In genomic region chr4:40197879-40198689, GRCh38 we compare ENCODE assay signal across 1 cellular context.
TF ChIP-seq lines count a peak whose summit lies in the region.

No MANE protein-coding gene starts in this region.

TF ChIP-seq in K562, 482 proteins besides CTCF, POLR2A, EP300 and RAD21 (continued from another document and continues in another):
- no peak for TF ChIP-seq HES1 (IDR thresholded peaks at IDR 0.05; ENCODE audit: low read depth)
- TF ChIP-seq NFRKB (IDR thresholded peaks at IDR 0.05; ENCODE audit: low read depth): 0 out of 2 replicates have a peak, but pooled peaks have one; percentile 57
- peak; percentile 53; the same call in 1 of the 2 replicates for TF ChIP-seq GATA2 (CRISPR knock-in tag; IDR thresholded peaks at IDR 0.05)
- peak; percentile 81 for TF ChIP-seq CBFA2T3 (IDR thresholded peaks at IDR 0.05)
- TF ChIP-seq CCNT2 (IDR thresholded peaks at IDR 0.05; ENCODE audit: borderline replicate concordance, extremely low read depth, insufficient read length, low read depth, low read length): peak; percentile 83
- no peak for TF ChIP-seq ZBTB17 (CRISPR knock-in tag; IDR thresholded peaks at IDR 0.05)
- no peak for TF ChIP-seq ZNF407 (IDR thresholded peaks at IDR 0.05; ENCODE audit: low read depth)
- no peak for TF ChIP-seq ZNF785 (CRISPR knock-in tag; IDR thresholded peaks at IDR 0.05)
- TF ChIP-seq ZNF780A (CRISPR knock-in tag; IDR thresholded peaks at IDR 0.05): no peak
- peak; percentile 36; the same call in 1 of the 2 replicates for TF ChIP-seq CBFA2T2 (conservative IDR thresholded peaks at IDR 0.05)
- no peak for TF ChIP-seq KAT2B (IDR thresholded peaks at IDR 0.05; ENCODE audit: low read depth, low read length)
- no peak for TF ChIP-seq YBX1 (IDR thresholded peaks at IDR 0.05)
- TF ChIP-seq NCOR1 (IDR thresholded peaks at IDR 0.05): peak; percentile 61
- 0 out of 4 replicates have a peak, but pooled peaks of 1 of the 2 experiments have one; percentile 36 for TF ChIP-seq ZNF639 (CRISPR knock-in tag; conservative IDR thresholded peaks at IDR 0.05 in 1 of 2, IDR thresholded peaks at IDR 0.05 in 1 of 2)
- peak; percentile 62 for TF ChIP-seq MEIS2 (IDR thresholded peaks at IDR 0.05; ENCODE audit: partially characterized antibody)
- no peak for TF ChIP-seq ZC3H8 (IDR thresholded peaks at IDR 0.05)
- peak; percentile 82; the same call in 1 of the 2 replicates for TF ChIP-seq NBN (IDR thresholded peaks at IDR 0.05; ENCODE audit: low read depth)
- TF ChIP-seq ATF1 (CRISPR knock-in tag; IDR thresholded peaks at IDR 0.05): no peak
- peak; percentile 46 for TF ChIP-seq ATF1 (tag; IDR thresholded peaks at IDR 0.05)
- no peak for TF ChIP-seq NR0B1 (IDR thresholded peaks at IDR 0.05; ENCODE audit: partially characterized antibody)
- TF ChIP-seq MECOM (CRISPR knock-in tag; IDR thresholded peaks at IDR 0.05): peak; percentile 92
- TF ChIP-seq PML (IDR thresholded peaks at IDR 0.05; ENCODE audit: low read length): 0 out of 2 replicates have a peak, but pooled peaks have one; percentile 18
- TF ChIP-seq UBTF (IDR thresholded peaks at IDR 0.05; ENCODE audit: borderline replicate concordance in 1 of 2, low read depth in 2 of 2, low read length in 2 of 2): no peak
- no peak for TF ChIP-seq ZNF24 (IDR thresholded peaks at IDR 0.05)
- peak; percentile 82 to 87 for TF ChIP-seq AFF1 (IDR thresholded peaks at IDR 0.05; ENCODE audit: low read depth in 1 of 2, partially characterized antibody in 2 of 2)
- peak in 1 of 2 experiments; percentile 47; a peak in 2 of 4 replicates for TF ChIP-seq FOXK2 (conservative IDR thresholded peaks at IDR 0.05 in 1 of 2, IDR thresholded peaks at IDR 0.05 in 1 of 2; ENCODE audit: low read depth in 2 of 2)
- no peak for TF ChIP-seq ZNF347 (CRISPR knock-in tag; IDR thresholded peaks at IDR 0.05; ENCODE audit: low read depth)
- no peak for TF ChIP-seq ZNF280B (CRISPR knock-in tag; IDR thresholded peaks at IDR 0.05)
- no peak for TF ChIP-seq SRSF9 (IDR thresholded peaks at IDR 0.05; ENCODE audit: borderline replicate concordance, low read depth, low read length)
- peak; percentile 42; the same call in 1 of the 2 replicates for TF ChIP-seq MBD2 (IDR thresholded peaks at IDR 0.05; ENCODE audit: borderline replicate concordance, low read depth)
- peak; percentile 96 for TF ChIP-seq ZEB2 (IDR thresholded peaks at IDR 0.05)
- 0 out of 2 replicates have a peak, but pooled peaks have one; percentile 42 for TF ChIP-seq TFAP4 (CRISPR knock-in tag; IDR thresholded peaks at IDR 0.05; ENCODE audit: borderline replicate concordance)
- peak; percentile 69 for TF ChIP-seq ZBTB2 (IDR thresholded peaks at IDR 0.05)
- peak in 1 of 2 experiments; percentile 25; a peak in 2 of 4 replicates for TF ChIP-seq MAZ (CRISPR knock-in tag; conservative IDR thresholded peaks at IDR 0.05 in 1 of 2, IDR thresholded peaks at IDR 0.05 in 1 of 2)
- TF ChIP-seq HDAC1 (IDR thresholded peaks at IDR 0.05): peak in 1 of 2 experiments; percentile 73; a peak in 2 of 4 replicates
- peak; percentile 27; the same call in 1 of the 2 replicates for TF ChIP-seq BHLHE40 (IDR thresholded peaks at IDR 0.05; ENCODE audit: low read length)
- TF ChIP-seq ZFP30 (CRISPR knock-in tag; IDR thresholded peaks at IDR 0.05; ENCODE audit: borderline replicate concordance): no peak
- TF ChIP-seq TAF1 (IDR thresholded peaks at IDR 0.05; ENCODE audit: control insufficient read depth, extremely low read depth, insufficient read depth, low read length, severe bottlenecking): peak; percentile 51
